Comparison of ENCODE assay signal across 32 cellular contexts in genomic region chr4:4783847-4784246, GRCh38.
"Had no signal": no experiment of that assay in that cellular context is flagged by ENCODE, and none has a peak within 500 bp of the region (broad histone marks: within the 10 kb centered on the region; RNA-seq: fewer than 3 reads in every experiment).

No MANE protein-coding gene starts in this region.

- ATAC-seq: activated CD4-positive, alpha-beta T cell treated with anti-CD3 and anti-CD28 coated beads for 36 hours; activated T-helper 17 cell treated with anti-CD3 and anti-CD28 coated beads, Interleukin-2, amount 50 U/mL, for 72 hours; foreskin keratinocyte; gastrocnemius medialis; heart left ventricle; T-helper 17 cell had no signal

- H3K27me3 Mint-ChIP-seq: activated CD4-positive, alpha-beta memory T cell treated with anti-CD3 and anti-CD28 coated beads, Interleukin-2, amount 10 ng/mL, durations not matched to agents 7 days and 5 days; activated CD4-positive, alpha-beta T cell treated with anti-CD3 and anti-CD28 coated beads, Interleukin-2, amount 10 ng/mL, durations not matched to agents 24 days and 14 days; dendritic cell treated with granulocyte-macrophage colony-stimulating factor and Interleukin-4, amounts not matched to agents 40 ng/mL and 50 ng/mL, for 4 days had no signal

- H3K27ac Mint-ChIP-seq: activated CD4-positive, alpha-beta memory T cell treated with anti-CD3 and anti-CD28 coated beads, Interleukin-2, amount 10 ng/mL, durations not matched to agents 7 days and 5 days; activated CD4-positive, alpha-beta T cell treated with anti-CD3 and anti-CD28 coated beads for 36 hours; activated CD4-positive, alpha-beta T cell treated with anti-CD3 and anti-CD28 coated beads, Interleukin-2, amount 10 ng/mL, durations not matched to agents 24 days and 14 days; activated naive CD8-positive, alpha-beta T cell; activated T-cell treated with anti-CD3 and anti-CD28 coated beads, Interleukin-2, amount 50 U/mL, for 24 hours; activated T-helper 17 cell treated with anti-CD3 and anti-CD28 coated beads, Interleukin-2, amount 50 U/mL, for 72 hours; dendritic cell treated with granulocyte-macrophage colony-stimulating factor and Interleukin-4, amounts not matched to agents 40 ng/mL and 50 ng/mL, for 4 days; T-helper 17 cell; T-helper 2 cell treated with Interferon-gamma antibody and Interleukin-4, amounts not matched to agents 5 μg/mL and 100 μg/mL, for 36 hours had no signal

- H3K27ac ChIP-seq: brain microvascular endothelial cell, coronary artery, dorsolateral prefrontal cortex, esophagus muscularis mucosa, foreskin keratinocyte, gastrocnemius medialis, heart left ventricle had no signal

- H3K4me1 ChIP-seq: esophagus muscularis mucosa, foreskin keratinocyte, gastrocnemius medialis, heart left ventricle had no signal

- H3K27me3 ChIP-seq: brain microvascular endothelial cell, dorsolateral prefrontal cortex, esophagus muscularis mucosa, foreskin keratinocyte, gastrocnemius medialis had no signal

- DNase-seq: activated CD4-positive, alpha-beta memory T cell treated with anti-CD3 and anti-CD28 coated beads, Interleukin-2, amount 10 ng/mL, durations not matched to agents 7 days and 5 days; activated CD4-positive, alpha-beta T cell treated with anti-CD3 and anti-CD28 coated beads for 36 hours; activated CD4-positive, alpha-beta T cell treated with anti-CD3 and anti-CD28 coated beads, Interleukin-2, amount 10 ng/mL, durations not matched to agents 24 days and 14 days; activated CD4-positive, CD25-positive, alpha-beta regulatory T cell; activated CD4-positive, CD25-positive, alpha-beta regulatory T cell treated with anti-CD3 and anti-CD28 coated beads, Interleukin-2, amount 50 U/mL, for 72 hours; activated CD8-positive, alpha-beta memory T cell treated with anti-CD3 and anti-CD28 coated beads, Interleukin-2, amount 50 U/mL, for 48 hours; activated effector memory CD4-positive, alpha-beta T cell treated with Interleukin-2 at 50 U/mL for 16 hours; activated gamma-delta T cell treated with Interleukin-2 at 50 U/mL for 16 hours; activated naive CD4-positive, alpha-beta T cell treated with anti-CD3 and anti-CD28 coated beads, Interleukin-2, amount 50 U/mL, for 16 hours; activated naive CD4-positive, alpha-beta T cell treated with Interleukin-2 at 50 U/mL for 16 hours; activated T-cell treated with anti-CD3 and anti-CD28 coated beads for 4 hours; activated T-cell treated with anti-CD3 and anti-CD28 coated beads, Interleukin-2, amount 50 U/mL, for 24 hours; amniotic stem cell; anterior cingulate cortex; brain microvascular endothelial cell; dorsolateral prefrontal cortex; effector memory CD4-positive, alpha-beta T cell; erythroblast; foreskin keratinocyte; gastrocnemius medialis; glutamatergic neuron; heart left ventricle; T-helper 1 cell; T-helper 17 cell; T1000 had no signal

- H3K4me3 Mint-ChIP-seq: activated CD4-positive, alpha-beta memory T cell treated with anti-CD3 and anti-CD28 coated beads, Interleukin-2, amount 10 ng/mL, durations not matched to agents 7 days and 5 days; activated CD4-positive, alpha-beta T cell treated with anti-CD3 and anti-CD28 coated beads for 36 hours; activated CD4-positive, alpha-beta T cell treated with anti-CD3 and anti-CD28 coated beads, Interleukin-2, amount 10 ng/mL, durations not matched to agents 24 days and 14 days; activated naive CD8-positive, alpha-beta T cell; activated T-cell treated with anti-CD3 and anti-CD28 coated beads, Interleukin-2, amount 50 U/mL, for 24 hours; activated T-helper 17 cell treated with anti-CD3 and anti-CD28 coated beads, Interleukin-2, amount 50 U/mL, for 72 hours; central memory CD8-positive, alpha-beta T cell; dendritic cell treated with granulocyte-macrophage colony-stimulating factor and Interleukin-4, amounts not matched to agents 40 ng/mL and 50 ng/mL, for 4 days; T-helper 17 cell; T-helper 2 cell treated with Interferon-gamma antibody and Interleukin-4, amounts not matched to agents 5 μg/mL and 100 μg/mL, for 36 hours had no signal

- H3K36me3 ChIP-seq: brain microvascular endothelial cell, esophagus muscularis mucosa, gastrocnemius medialis, heart left ventricle had no signal

- H3K4me1 Mint-ChIP-seq: activated CD4-positive, alpha-beta T cell treated with anti-CD3 and anti-CD28 coated beads, Interleukin-2, amount 10 ng/mL, durations not matched to agents 24 days and 14 days; activated T-helper 17 cell treated with anti-CD3 and anti-CD28 coated beads, Interleukin-2, amount 50 U/mL, for 72 hours; central memory CD8-positive, alpha-beta T cell had no signal

- H3K4me3 ChIP-seq: coronary artery, dorsolateral prefrontal cortex, esophagus muscularis mucosa, gastrocnemius medialis, heart left ventricle had no signal
